ENCODE assay signal across 8 cellular contexts in genomic region chr6:3054229-3055157, GRCh38. TPM values are rescaled to one million over a fixed set of nuclear protein-coding genes. Genes with fewer than 3 reads are reported as not detected.
DNase-seq lines count a peak whose midpoint lies in the region; ATAC-seq and TF ChIP-seq lines count a peak whose summit lies in the region.
"Not testable (repeated sequence)": the region's sequence is repeated elsewhere in the genome, so short reads cannot be mapped to it uniquely, and the experiment has no call there.

No MANE protein-coding gene starts in this region.

- H3K36me3 ChIP-seq in PC-3 (ENCODE audit: low read depth, low read length); parathyroid adenoma (ENCODE audit: control insufficient read depth, insufficient read depth, low read length): not testable (repeated sequence)

- H3K4me3 ChIP-seq in PC-3 (ENCODE audit: low read length), result peak overlapping the region; percentile 74
- H3K4me3 ChIP-seq in parathyroid adenoma (ENCODE audit: low read depth, low read length), result peak overlapping the region; percentile 19

- H3K79me2 ChIP-seq in PC-3 (ENCODE audit: low read length); parathyroid adenoma: not testable (repeated sequence)

- H3K9me2 ChIP-seq in PC-3 (replicated peaks; ENCODE audit: low read length), result not testable (repeated sequence)

- DNase-seq in DMS 273 (lab: John Stamatoyannopoulos, UW; ENCODE audit: unreplicated experiment), result peak; percentile 43
- DNase-seq in NCI-H128 (lab: John Stamatoyannopoulos, UW; ENCODE audit: unreplicated experiment), result peak; percentile 41
- DNase-seq in PC-3; activated naive CD8-positive, alpha-beta T cell treated with anti-CD3 and anti-CD28 coated beads, Interleukin-2, amount 50 U/mL, for 24 hours; type B pancreatic cell (ENCODE audit: extremely low spot score, unreplicated experiment): not testable (repeated sequence)
- peak; percentile 13 for DNase-seq in kidney tubule cell (ENCODE audit: low spot score)

- not testable (repeated sequence) for H3K27me3 ChIP-seq in PC-3 (ENCODE audit: low read length); parathyroid adenoma (ENCODE audit: control insufficient read depth, insufficient read depth, low read length)

- not testable (repeated sequence) for H3K27ac ChIP-seq in PC-3 (ENCODE audit: low read length); parathyroid adenoma

- not testable (repeated sequence) for H3K27ac Mint-ChIP-seq in activated naive CD8-positive, alpha-beta T cell treated with anti-CD3 and anti-CD28 coated beads, Interleukin-2, amount 50 U/mL, for 24 hours
- H3K27ac Mint-ChIP-seq in type B pancreatic cell, result peak overlapping the region; percentile 90

- BruUV-seq in PC-3 (replicated peaks; lab: Mats Ljungman, UMichigan), result TSS peak; percentile 75

- not testable (repeated sequence) for ATAC-seq in PC-3; activated naive CD8-positive, alpha-beta T cell treated with anti-CD3 and anti-CD28 coated beads, Interleukin-2, amount 50 U/mL, for 24 hours
- peak; percentile 32 for ATAC-seq in esophagus mucosa

- peak overlapping the region; percentile 89; the same call in 1 of the 2 replicates for H3K4me2 ChIP-seq in PC-3 (ENCODE audit: low read length)
- not testable (repeated sequence) for H3K4me2 ChIP-seq in parathyroid adenoma (ENCODE audit: low read length)

- not testable (repeated sequence) for H3K36me3 Mint-ChIP-seq in activated naive CD8-positive, alpha-beta T cell treated with anti-CD3 and anti-CD28 coated beads, Interleukin-2, amount 50 U/mL, for 24 hours (ENCODE audit: low read depth); type B pancreatic cell

- not testable (repeated sequence) for TF ChIP-seq CTCF in PC-3 (conservative IDR thresholded peaks at IDR 0.05; ENCODE audit: low read depth, low read length); parathyroid adenoma (IDR thresholded peaks at IDR 0.05); type B pancreatic cell (conservative IDR thresholded peaks at IDR 0.05)

- intact Hi-C loops in PC-3 (cut with micrococcal nuclease), result loop anchor here (5.0 kb wide), 2 partner anchors 207 to 1502 kb away; no protein-coding TSS in a partner anchor

- H3K4me1 ChIP-seq in PC-3 (ENCODE audit: insufficient read depth, low read length); parathyroid adenoma: not testable (repeated sequence)

- not testable (repeated sequence) for H3F3A ChIP-seq in PC-3 (ENCODE audit: low read length, unreplicated experiment)

- H3K4me3 Mint-ChIP-seq in activated naive CD8-positive, alpha-beta T cell treated with anti-CD3 and anti-CD28 coated beads, Interleukin-2, amount 50 U/mL, for 24 hours, result peak overlapping the region; percentile 54
- H3K4me3 Mint-ChIP-seq in type B pancreatic cell, result peak overlapping the region; percentile 77

- POLR2A ChIA-PET in PC-3 (lab: Charles Lee; ENCODE audit: unreplicated experiment), result interaction anchor here (0.6 kb wide), 3 partner anchors 54 to 155 kb away, joined by 3 to 8 read pairs (median 3); no protein-coding TSS in a partner anchor

- H3K9ac ChIP-seq in PC-3 (ENCODE audit: low read length); parathyroid adenoma: not testable (repeated sequence)

- peak overlapping the region; percentile 56; the same call in 1 of the 2 replicates for H2AFZ ChIP-seq in PC-3 (ENCODE audit: low read length)
- H2AFZ ChIP-seq in parathyroid adenoma, result peak overlapping the region; percentile 94

- CTCF ChIA-PET in PC-3 (lab: Charles Lee), result interaction anchor here (0.6 to 1.2 kb wide), 3 partner anchors 53 to 74 kb away, joined by 5 to 6 read pairs (median 5); no protein-coding TSS in a partner anchor

- H4K20me1 ChIP-seq in PC-3 (ENCODE audit: low read length), result not testable (repeated sequence)

- H3K27me3 Mint-ChIP-seq in activated naive CD8-positive, alpha-beta T cell treated with anti-CD3 and anti-CD28 coated beads, Interleukin-2, amount 50 U/mL, for 24 hours, result not testable (repeated sequence)
- peaks cover 35% of the 10 kb centered on the region for H3K27me3 Mint-ChIP-seq in type B pancreatic cell

- not testable (repeated sequence) for H3K9me3 ChIP-seq in PC-3 (ENCODE audit: low read length); parathyroid adenoma (ENCODE audit: control insufficient read depth, low read length)

- peaks cover 34% of the 10 kb centered on the region for H3K4me1 Mint-ChIP-seq in activated naive CD8-positive, alpha-beta T cell treated with anti-CD3 and anti-CD28 coated beads, Interleukin-2, amount 50 U/mL, for 24 hours
- H3K4me1 Mint-ChIP-seq in type B pancreatic cell (ENCODE audit: unreplicated experiment), result peaks cover 23% of the 10 kb centered on the region

- not testable (repeated sequence) for H3K9me3 Mint-ChIP-seq in activated naive CD8-positive, alpha-beta T cell treated with anti-CD3 and anti-CD28 coated beads, Interleukin-2, amount 50 U/mL, for 24 hours; type B pancreatic cell

RNA-seq across cellular contexts. Expression of gene RIPK1, which starts 13.8 kb away (rescaled TPM):
- total RNA-seq in PC-3 (2014; rRNA removed) (14.5 and 17.7 TPM in 2 replicates), esophagus mucosa (16.2 TPM), type B pancreatic cell (ENCODE audit: low replicate concordance) (14.7 and 16.3 TPM in 2 replicates)

RNA-seq across cellular contexts. Expression of gene NQO2, which starts 54.8 kb away (rescaled TPM):
- total RNA-seq in PC-3 (2014; rRNA removed), result 21.5 and 26.8 TPM in 2 replicates
- 31.6 TPM for total RNA-seq in esophagus mucosa
- total RNA-seq in type B pancreatic cell (ENCODE audit: low replicate concordance), result 19.1 and 19.5 TPM in 2 replicates
